ENCODE assay signal across 1 cellular context in genomic region chr5:39543335-39543734, GRCh38.
TF ChIP-seq lines count a peak whose summit lies in the region.

No MANE protein-coding gene starts in this region.

TF ChIP-seq in IMR-90, 13 proteins besides CTCF, POLR2A, EP300 and RAD21:
- no peak for TF ChIP-seq CEBPB (IDR thresholded peaks at IDR 0.05; ENCODE audit: low read depth, low read length)
- TF ChIP-seq CHD1 (IDR thresholded peaks at IDR 0.05; ENCODE audit: low read depth, low read length), result no peak
- TF ChIP-seq NFE2L2 (IDR thresholded peaks at IDR 0.05; ENCODE audit: low read depth, low read length), result peak; percentile 85
- no peak for TF ChIP-seq MAFK (IDR thresholded peaks at IDR 0.05; ENCODE audit: low read depth, low read length)
- TF ChIP-seq RCOR1 (IDR thresholded peaks at IDR 0.05; ENCODE audit: insufficient replicate concordance, low read length), result no peak
- no peak for TF ChIP-seq SMC3 (IDR thresholded peaks at IDR 0.05; ENCODE audit: low read depth, low read length)
- no peak for TF ChIP-seq MXI1 (IDR thresholded peaks at IDR 0.05; ENCODE audit: borderline replicate concordance, low read depth, low read length)
- TF ChIP-seq BHLHE40 (IDR thresholded peaks at IDR 0.05; ENCODE audit: low read depth, low read length), result no peak
